ENCODE assay signal across 8 cellular contexts in the genomic region with DNA sequence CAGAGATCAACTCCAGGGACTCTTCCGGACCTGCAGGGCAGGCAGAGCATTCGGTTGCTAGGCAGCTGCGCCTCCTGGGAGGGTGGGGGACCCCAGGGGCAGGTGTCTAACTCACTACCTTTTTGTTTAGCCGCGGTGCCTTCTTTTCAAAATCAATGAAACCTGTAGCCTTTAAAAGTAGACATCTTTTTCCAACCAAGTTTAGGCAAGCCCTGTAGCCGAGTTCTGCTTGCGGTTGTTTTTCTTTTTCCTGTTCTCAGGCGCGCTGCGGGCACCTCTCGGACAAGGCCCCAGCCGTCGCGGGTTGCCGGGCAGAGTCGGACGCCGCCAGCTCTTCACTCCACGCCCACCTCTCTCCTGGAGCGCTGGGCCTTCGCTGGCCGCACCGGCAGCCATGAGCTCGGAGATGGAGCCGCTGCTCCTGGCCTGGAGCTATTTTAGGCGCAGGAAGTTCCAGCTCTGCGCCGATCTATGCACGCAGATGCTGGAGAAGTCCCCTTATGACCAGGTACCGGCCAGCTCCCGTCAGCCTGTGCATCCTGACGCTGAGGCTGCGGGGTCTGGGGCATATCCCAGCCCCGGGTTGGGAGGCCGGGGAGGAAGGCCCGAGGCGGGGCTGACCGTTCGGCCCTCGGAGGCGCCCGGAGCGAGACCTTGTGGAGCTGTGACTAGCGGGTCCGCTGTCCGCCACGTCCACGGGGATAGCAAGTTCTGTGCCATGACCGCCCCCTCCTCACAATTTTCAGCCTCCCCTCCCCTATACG. TPM values are rescaled to one million over a fixed set of nuclear protein-coding genes. Genes with fewer than 3 reads are reported as not detected.
DNase-seq lines count a peak whose midpoint lies in the region; ATAC-seq and TF ChIP-seq lines count a peak whose summit lies in the region.

A gene (plus strand): TSS at position 338 of the 764 bp plus-strand sequence. CDS start 57 bp downstream, at position 395.

- peak within 1 kb of the TSS; percentile 72 for H2AK5ac ChIP-seq in IMR-90 (ENCODE audit: low read depth, low read length)

- peak within 1 kb of the TSS; percentile 91 for H3K4ac ChIP-seq in IMR-90 (ENCODE audit: low read depth, low read length)

- H4K8ac ChIP-seq in IMR-90 (ENCODE audit: low read depth in 2 of 2, low read length in 2 of 2), result peak within 1 kb of the TSS; percentile 16 to 96

- H3K9me2 ChIP-seq in OCI-LY7 (ENCODE audit: insufficient read depth, low read length), result no peaks in the 10 kb centered on the region

- no peaks in the 10 kb centered on the region for H3K9me3 ChIP-seq in IMR-90 (ENCODE audit: control insufficient read depth, insufficient read depth, low read length)
- H3K9me3 ChIP-seq in OCI-LY7 (ENCODE audit: low read length), result no peaks in the 10 kb centered on the region

- no peak for TF ChIP-seq RAD21 in IMR-90 (IDR thresholded peaks at IDR 0.05; ENCODE audit: low read length)

- H2BK15ac ChIP-seq in IMR-90 (ENCODE audit: low read depth, low read length), result peak within 1 kb of the TSS; percentile 82; the same call in 2 of the 3 replicates

- peaks cover 9 to 32% of the 10 kb centered on the region in 2 experiments for H3K79me1 ChIP-seq in IMR-90 (ENCODE audit: low read depth in 1 of 2, low read length in 2 of 2)

- H3K14ac ChIP-seq in IMR-90 (replicated peaks; ENCODE audit: low read depth, low read length), result peak within 1 kb of the TSS; percentile 97

- peak within 1 kb of the TSS; percentile 94 for H4K91ac ChIP-seq in IMR-90 (ENCODE audit: insufficient read depth, low read depth, low read length)

- peak within 1 kb of the TSS; percentile 58 for H4K5ac ChIP-seq in IMR-90 (ENCODE audit: low read depth, low read length)

- H3K4me1 ChIP-seq in IMR-90 (ENCODE audit: control insufficient read depth, insufficient read depth, low read length), result peaks cover 5% of the 10 kb centered on the region; the same call in 1 of the 2 replicates
- peaks cover 7% of the 10 kb centered on the region for H3K4me1 ChIP-seq in OCI-LY7 (ENCODE audit: insufficient read depth, low read length, poor library complexity, severe bottlenecking)

- ATAC-seq in GM21528 (IDR thresholded peaks at IDR 0.05; ENCODE audit: low FRiP score, unreplicated experiment) (peak; percentile 100), IMR-90 (ENCODE audit: low read depth) (peak; percentile 99)

- H3K18ac ChIP-seq in IMR-90 (ENCODE audit: low read depth, low read length), result peak within 1 kb of the TSS; percentile 78

- H3K27me3 ChIP-seq in IMR-90 (ENCODE audit: control insufficient read depth, insufficient read depth, low read length), result no peaks in the 10 kb centered on the region

- H3K4me3 ChIP-seq in IMR-90 (ENCODE audit: insufficient read depth, low read depth, low read length), result peak within 1 kb of the TSS; percentile 62
- peak within 1 kb of the TSS; percentile 75 for H3K4me3 ChIP-seq in OCI-LY7 (ENCODE audit: low read depth, low read length, poor library complexity, severe bottlenecking)
- peak within 1 kb of the TSS; percentile 77 for H3K4me3 ChIP-seq in epithelial cell of esophagus (ENCODE audit: low read length)

- TF ChIP-seq CTCF in IMR-90 (conservative IDR thresholded peaks at IDR 0.05; ENCODE audit: low read depth, low read length) (no peak), OCI-LY7 (conservative IDR thresholded peaks at IDR 0.05; ENCODE audit: low read length) (no peak), epithelial cell of esophagus (IDR thresholded peaks at IDR 0.05; ENCODE audit: insufficient read depth, low read depth, low read length, missing control alignments) (no peak)

- peak; percentile 86 for DNase-seq in DMS 273 treated with DMSO at 0.1 percent for 48 hours (lab: John Stamatoyannopoulos, UW)
- peak; percentile 89 for DNase-seq in IMR-90
- peak; percentile 90 for DNase-seq in OCI-LY7 (ENCODE audit: low spot score)
- peak; percentile 67 for DNase-seq in activated T-cell treated with anti-CD3 and anti-CD28 coated beads for 4 hours
- DNase-seq in epithelial cell of esophagus (ENCODE audit: low read depth), result peak; percentile 92
- DNase-seq in middle frontal gyrus (ENCODE audit: extremely low spot score, low spot score), result peak; percentile 75
- DNase-seq in stimulated activated CD8-positive, alpha-beta memory T cell treated with anti-CD3 and anti-CD28 coated beads, Interleukin-2, amount 100 ng/mL, for 1 hour (ENCODE audit: low read depth in 2 of 2), result peak; percentile 66 to 71

- peak within 1 kb of the TSS; percentile 96 for H3K56ac ChIP-seq in IMR-90 (ENCODE audit: extremely low read depth, insufficient read depth, low read length)

- BruUV-seq in IMR-90 (replicated peaks; lab: Mats Ljungman, UMichigan) (TSS peak; percentile 48), OCI-LY7 (replicated peaks; lab: Mats Ljungman, UMichigan) (no TSS peak)

- dilution Hi-C loops in IMR-90 (cut with HindIII; ENCODE audit: low sequenced_read_pairs, unreplicated experiment), result no loop called here

- POLR2A ChIA-PET in IMR-90 (lab: Charles Lee; ENCODE audit: unreplicated experiment) (interaction anchor here (0.5 to 0.6 kb wide), 3 partner anchors 80 to 989 kb away, joined by 3 to 9 read pairs (median 3); no protein-coding TSS in a partner anchor), OCI-LY7 (lab: Charles Lee) (interaction anchor here (0.7 to 2.4 kb wide), 17 partner anchors 10 to 1131 kb away, joined by 3 to 10 read pairs (median 3); a partner anchor contains a TSS)

- H3K23ac ChIP-seq in IMR-90 (ENCODE audit: low read depth, low read length), result peak within 1 kb of the TSS; percentile 91

- 3% methylated on average over 15 of the region's 50 CpGs; no CpG with 5 or more reads in 1 of the 2 experiments for WGBS in IMR-90 (ENCODE audit: extremely low coverage in 2 of 2, insufficient read length in 1 of 2), 2 experiments

- CTCF ChIA-PET in IMR-90 (lab: Yijun Ruan, JAX), result interaction anchor here (1.2 to 1.3 kb wide), 2 partner anchors 12 to 157 kb away, joined by 4 read pairs; no protein-coding TSS in a partner anchor
- CTCF ChIA-PET in OCI-LY7 (lab: Charles Lee; ENCODE audit: unreplicated experiment), result interaction anchor here (1.0 kb wide), 2 partner anchors 51 to 1507 kb away, joined by 3 read pairs; no protein-coding TSS in a partner anchor

- H2AFZ ChIP-seq in IMR-90 (replicated peaks; ENCODE audit: low read length, poor library complexity) (peak within 1 kb of the TSS; percentile 91), OCI-LY7 (ENCODE audit: low read length) (peak within 1 kb of the TSS; percentile 94)

- H3K27ac ChIP-seq in IMR-90 (ENCODE audit: insufficient read depth, low read length), result peak within 1 kb of the TSS; percentile 78
- H3K27ac ChIP-seq in OCI-LY7 (ENCODE audit: low read depth, low read length, poor library complexity, severe bottlenecking), result peak within 1 kb of the TSS; percentile 39

- no peaks in the 10 kb centered on the region for H4K20me1 ChIP-seq in IMR-90 (ENCODE audit: insufficient read depth, low read length)
- no peaks in the 10 kb centered on the region for H4K20me1 ChIP-seq in OCI-LY7 (ENCODE audit: insufficient read depth, low read length)

- peak within 1 kb of the TSS; percentile 73 for H2BK5ac ChIP-seq in IMR-90 (ENCODE audit: low read depth, low read length, poor library complexity, severe bottlenecking)

- H3K79me2 ChIP-seq in OCI-LY7 (ENCODE audit: insufficient read depth, low read depth, low read length), result no peaks in the 10 kb centered on the region

- intact Hi-C loops in IMR-90 (cut with micrococcal nuclease), result no loop called here
- intact Hi-C loops in OCI-LY7 (cut with micrococcal nuclease; ENCODE audit: unreplicated experiment), result loop anchor here (2.0 kb wide), 1 partner anchor 32 kb away; a partner anchor contains a TSS

- H3K36me3 ChIP-seq in IMR-90 (ENCODE audit: control insufficient read depth, insufficient read depth, low read length), result no peaks in the 10 kb centered on the region
- no peaks in the 10 kb centered on the region for H3K36me3 ChIP-seq in OCI-LY7 (ENCODE audit: insufficient read depth, low read length)

- H2AK9ac ChIP-seq in IMR-90 (replicated peaks; ENCODE audit: low read depth, low read length, poor library complexity), result peak within 1 kb of the TSS; percentile 85

- H2BK20ac ChIP-seq in IMR-90 (ENCODE audit: low read depth, low read length), result peak within 1 kb of the TSS; percentile 65

- H3K9me1 ChIP-seq in IMR-90 (ENCODE audit: insufficient read depth, low read length), result no peaks in the 10 kb centered on the region

- peak; percentile 81 for TF ChIP-seq POLR2A in IMR-90 (IDR thresholded peaks at IDR 0.05; ENCODE audit: low read depth, low read length)

- in situ Hi-C loops in IMR-90 (cut with MboI; ENCODE audit: low sequenced_read_pairs), result no loop called here

- H3K9ac ChIP-seq in IMR-90 (ENCODE audit: low read depth, low read length), result peak within 1 kb of the TSS; percentile 78

- H3K4me2 ChIP-seq in IMR-90 (ENCODE audit: low read depth, low read length) (peak within 1 kb of the TSS; percentile 75), OCI-LY7 (ENCODE audit: low read length) (peak within 1 kb of the TSS; percentile 89)

- peak within 1 kb of the TSS; percentile 86 for H2BK120ac ChIP-seq in IMR-90 (ENCODE audit: low read depth, low read length)

TF ChIP-seq in IMR-90, 13 proteins besides CTCF, POLR2A, EP300 and RAD21 (continues in another document):
- TF ChIP-seq RFX5 (IDR thresholded peaks at IDR 0.05; ENCODE audit: low read depth, low read length), result peak; percentile 96
- TF ChIP-seq RCOR1 (IDR thresholded peaks at IDR 0.05; ENCODE audit: insufficient replicate concordance, low read length), result no peak
- TF ChIP-seq CEBPB (IDR thresholded peaks at IDR 0.05; ENCODE audit: low read depth, low read length), result no peak
- TF ChIP-seq, protein P1, sequence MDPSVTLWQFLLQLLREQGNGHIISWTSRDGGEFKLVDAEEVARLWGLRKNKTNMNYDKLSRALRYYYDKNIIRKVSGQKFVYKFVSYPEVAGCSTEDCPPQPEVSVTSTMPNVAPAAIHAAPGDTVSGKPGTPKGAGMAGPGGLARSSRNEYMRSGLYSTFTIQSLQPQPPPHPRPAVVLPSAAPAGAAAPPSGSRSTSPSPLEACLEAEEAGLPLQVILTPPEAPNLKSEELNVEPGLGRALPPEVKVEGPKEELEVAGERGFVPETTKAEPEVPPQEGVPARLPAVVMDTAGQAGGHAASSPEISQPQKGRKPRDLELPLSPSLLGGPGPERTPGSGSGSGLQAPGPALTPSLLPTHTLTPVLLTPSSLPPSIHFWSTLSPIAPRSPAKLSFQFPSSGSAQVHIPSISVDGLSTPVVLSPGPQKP (IDR thresholded peaks at IDR 0.05; ENCODE audit: borderline replicate concordance, low read depth, low read length), result no peak
- TF ChIP-seq MAZ (IDR thresholded peaks at IDR 0.05; ENCODE audit: borderline replicate concordance, low read depth, low read length), result peak; percentile 76; the same call in 1 of the 2 replicates
- no peak for TF ChIP-seq SMC3 (IDR thresholded peaks at IDR 0.05; ENCODE audit: low read depth, low read length)

RNA-seq across cellular contexts. Expression of the gene that starts here (rescaled TPM):
- total RNA-seq in IMR-90 (2012; rRNA removed) (48.0 and 48.9 TPM in 2 replicates), OCI-LY7 (2022) (8.2 and 9.4 TPM in 2 replicates)
- 75.9 and 84.2 TPM in 2 replicates for polyA plus RNA-seq in IMR-90 (2012; rRNA removed)
- polyA plus RNA-seq in IMR-90 (2012; cell fraction: cytosol; rRNA removed), result 21.1 and 38.5 TPM in 2 replicates
- 29.6 and 115 TPM in 2 replicates for polyA plus RNA-seq in IMR-90 (2012; cell fraction: nucleus; rRNA removed; ENCODE audit: low replicate concordance)
- total RNA-seq in OCI-LY7 (2014; rRNA removed; shearing (Covaris generic)), result 2.7 and 3.0 TPM in 2 replicates

Comparison
In these comparisons a context has a peak if more than half of its experiments do, and no peak if none do; other contexts are left out.
1. Peak in every context shown above with its lines: DNase-seq, ATAC-seq, H3K4me3 ChIP-seq and H3K27ac ChIP-seq.